In genomic region chr6:148051-148984, GRCh38 we compare ENCODE assay signal across 8 cellular contexts.
DNase-seq lines count a peak whose midpoint lies in the region; ATAC-seq and TF ChIP-seq lines count a peak whose summit lies in the region.
"Not testable (repeated sequence)": the region's sequence is repeated elsewhere in the genome, so short reads cannot be mapped to it uniquely, and the experiment has no call there.

No MANE protein-coding gene starts in this region.

- peak; percentile 19 for TF ChIP-seq CTCF in liver (IDR thresholded peaks at IDR 0.05; ENCODE audit: low read depth, low read length, missing input control)

- H3K27me3 Mint-ChIP-seq in activated CD4-positive, alpha-beta T cell treated with anti-CD3 and anti-CD28 coated beads, Interleukin-2, amount 10 ng/mL, durations not matched to agents 24 days and 14 days: peaks cover 24% of the 10 kb centered on the region

- intact Hi-C loops in activated CD4-positive, alpha-beta T cell treated with anti-CD3 and anti-CD28 coated beads, Interleukin-2, amount 10 ng/mL, durations not matched to agents 24 days and 14 days (cut with micrococcal nuclease): not testable (repeated sequence)

- not testable (repeated sequence) for H3K4me1 Mint-ChIP-seq in activated CD4-positive, alpha-beta T cell treated with anti-CD3 and anti-CD28 coated beads, Interleukin-2, amount 10 ng/mL, durations not matched to agents 24 days and 14 days

- H3K4me3 ChIP-seq in liver (ENCODE audit: low read depth in 1 of 3, low read length in 3 of 3): not testable (repeated sequence)

- peak; percentile 36 to 58 for TF ChIP-seq RAD21 in liver (IDR thresholded peaks at IDR 0.05)

- 84% methylated on average over 61 of the region's 61 CpGs for WGBS in liver

- not testable (repeated sequence) for H3K9me3 Mint-ChIP-seq in activated CD4-positive, alpha-beta T cell treated with anti-CD3 and anti-CD28 coated beads, Interleukin-2, amount 10 ng/mL, durations not matched to agents 24 days and 14 days

- H3K27ac Mint-ChIP-seq in activated CD4-positive, alpha-beta T cell treated with anti-CD3 and anti-CD28 coated beads, Interleukin-2, amount 10 ng/mL, durations not matched to agents 24 days and 14 days: peak overlapping the region; percentile 8

- not testable (repeated sequence) for H3K27ac ChIP-seq in liver (ENCODE audit: low read depth in 1 of 2, low read length in 2 of 2)

- ATAC-seq in GM21381 (IDR thresholded peaks at IDR 0.05; ENCODE audit: unreplicated experiment): peak; percentile 89
- ATAC-seq in HG03280 (IDR thresholded peaks at IDR 0.05; ENCODE audit: unreplicated experiment): peak; percentile 94

- H3K9me3 ChIP-seq in liver (ENCODE audit: control insufficient read depth in 4 of 4, low read length in 3 of 4): not testable (repeated sequence)

- H3K9ac ChIP-seq in liver (ENCODE audit: low read depth in 1 of 2, low read length in 2 of 2): not testable (repeated sequence)

- DNase-seq in DMS53 (lab: John Stamatoyannopoulos, UW): peak; percentile 89
- DNase-seq in NCI-H82 (lab: John Stamatoyannopoulos, UW): peak; percentile 82
- peak; percentile 91 for DNase-seq in activated CD4-positive, alpha-beta T cell treated with anti-CD3 and anti-CD28 coated beads, Interleukin-2, amount 10 ng/mL, durations not matched to agents 24 days and 14 days
- DNase-seq in central memory CD4-positive, alpha-beta T cell: peak; percentile 44
- DNase-seq in stimulated activated CD4-positive, alpha-beta T cell treated with anti-CD3 and anti-CD28 coated beads, TNF-alpha, amount 100 ng/mL, for 4 hours (ENCODE audit: low read depth in 3 of 3): peak; percentile 31 to 48 (median 39)

- not testable (repeated sequence) for H3K36me3 Mint-ChIP-seq in activated CD4-positive, alpha-beta T cell treated with anti-CD3 and anti-CD28 coated beads, Interleukin-2, amount 10 ng/mL, durations not matched to agents 24 days and 14 days (ENCODE audit: low read depth)

- not testable (repeated sequence) for H3K4me3 Mint-ChIP-seq in activated CD4-positive, alpha-beta T cell treated with anti-CD3 and anti-CD28 coated beads, Interleukin-2, amount 10 ng/mL, durations not matched to agents 24 days and 14 days

- H3K36me3 ChIP-seq in liver (ENCODE audit: control insufficient read depth in 4 of 4, insufficient read depth in 3 of 4, low read depth in 1 of 4, low read length in 3 of 4): not testable (repeated sequence)

- H3K4me1 ChIP-seq in liver (ENCODE audit: control insufficient read depth in 4 of 4, insufficient read depth in 4 of 4, low read length in 3 of 4): not testable (repeated sequence)

- H3K27me3 ChIP-seq in liver (ENCODE audit: control insufficient read depth in 4 of 4, insufficient read depth in 4 of 4, low read length in 3 of 4): not testable (repeated sequence)

Comparison
In these comparisons a context has a peak if more than half of its experiments do, and no peak if none do; other contexts are left out.
1. DNase-seq: peak in every context shown above with its lines; median percentile 91 in activated CD4-positive, alpha-beta T cell treated with anti-CD3 and anti-CD28 coated beads, Interleukin-2, amount 10 ng/mL, durations not matched to agents 24 days and 14 days; 89 in DMS53; 82 in NCI-H82; 44 in central memory CD4-positive, alpha-beta T cell; 39 in stimulated activated CD4-positive, alpha-beta T cell treated with anti-CD3 and anti-CD28 coated beads, TNF-alpha, amount 100 ng/mL, for 4 hours.